Comparison of ENCODE assay signal across 2 cellular contexts in genomic region chr18:5874336-5874735, GRCh38.
TF ChIP-seq lines count a peak whose summit lies in the region.

No MANE protein-coding gene starts in this region.

TF ChIP-seq in HepG2, 621 proteins besides CTCF, POLR2A, EP300 and RAD21:
- peak; percentile 34 to 46; a peak in 3 of 4 replicates for TF ChIP-seq MAFK (conservative IDR thresholded peaks at IDR 0.05 in 1 of 2, IDR thresholded peaks at IDR 0.05 in 1 of 2; ENCODE audit: low read length in 2 of 2)
- no peak for TF ChIP-seq ZNF839 (CRISPR knock-in tag; IDR thresholded peaks at IDR 0.05; ENCODE audit: borderline replicate concordance)
- TF ChIP-seq RFX1 (IDR thresholded peaks at IDR 0.05): no peak
- no peak for TF ChIP-seq PAF1 (CRISPR knock-in tag; IDR thresholded peaks at IDR 0.05)
- peak; percentile 24; the same call in 1 of the 2 replicates for TF ChIP-seq MAFF (IDR thresholded peaks at IDR 0.05; ENCODE audit: low read depth, low read length)
- no peak for TF ChIP-seq ZSCAN20 (CRISPR knock-in tag; IDR thresholded peaks at IDR 0.05; ENCODE audit: borderline replicate concordance)
- no peak for TF ChIP-seq ZSCAN25 (CRISPR knock-in tag; IDR thresholded peaks at IDR 0.05)
- no peak for TF ChIP-seq RAD51 (IDR thresholded peaks at IDR 0.05; ENCODE audit: borderline replicate concordance)
- no peak for TF ChIP-seq ZBTB2 (CRISPR knock-in tag; IDR thresholded peaks at IDR 0.05; ENCODE audit: low read depth)
- TF ChIP-seq LCORL (IDR thresholded peaks at IDR 0.05): no peak
- no peak for TF ChIP-seq LCORL (CRISPR knock-in tag; IDR thresholded peaks at IDR 0.05)
- TF ChIP-seq ZBTB21 (CRISPR knock-in tag; IDR thresholded peaks at IDR 0.05): no peak
- TF ChIP-seq SYNCRIP (IDR thresholded peaks at IDR 0.05; ENCODE audit: insufficient read depth, low read depth, low read length): no peak
- TF ChIP-seq ZNF576 (CRISPR knock-in tag; IDR thresholded peaks at IDR 0.05): no peak

TF ChIP-seq in K562, 482 proteins besides CTCF, POLR2A, EP300 and RAD21:
- TF ChIP-seq ZNF316 (IDR thresholded peaks at IDR 0.05): peak; percentile 17; the same call in 1 of the 2 replicates
- no peak for TF ChIP-seq NCOA1 (IDR thresholded peaks at IDR 0.05; ENCODE audit: low read depth)
